1 cellular context compared by ENCODE assay signal in genomic region chr12:110694330-110694891, GRCh38.
TF ChIP-seq lines count a peak whose summit lies in the region.

No MANE protein-coding gene starts in this region.

TF ChIP-seq in H1, 55 proteins besides CTCF, POLR2A, EP300 and RAD21 (continued from another document):
- no peak for TF ChIP-seq KDM1A (IDR thresholded peaks at IDR 0.05; ENCODE audit: borderline replicate concordance, low read length)
- no peak for TF ChIP-seq HDAC2 (IDR thresholded peaks at IDR 0.05; ENCODE audit: borderline replicate concordance in 1 of 2, low read depth in 2 of 2, low read length in 2 of 2)
- TF ChIP-seq NANOG (IDR thresholded peaks at IDR 0.05; ENCODE audit: insufficient read depth, low read depth, low read length, poor library complexity, severe bottlenecking), result no peak
- no peak for TF ChIP-seq EGR1 (IDR thresholded peaks at IDR 0.05; ENCODE audit: borderline replicate concordance, low read depth, low read length)
- no peak for TF ChIP-seq SP1 (IDR thresholded peaks at IDR 0.05; ENCODE audit: low read depth, low read length)
- no peak for TF ChIP-seq POU5F1 (IDR thresholded peaks at IDR 0.05; ENCODE audit: low read depth, low read length)
- TF ChIP-seq, protein P1, sequence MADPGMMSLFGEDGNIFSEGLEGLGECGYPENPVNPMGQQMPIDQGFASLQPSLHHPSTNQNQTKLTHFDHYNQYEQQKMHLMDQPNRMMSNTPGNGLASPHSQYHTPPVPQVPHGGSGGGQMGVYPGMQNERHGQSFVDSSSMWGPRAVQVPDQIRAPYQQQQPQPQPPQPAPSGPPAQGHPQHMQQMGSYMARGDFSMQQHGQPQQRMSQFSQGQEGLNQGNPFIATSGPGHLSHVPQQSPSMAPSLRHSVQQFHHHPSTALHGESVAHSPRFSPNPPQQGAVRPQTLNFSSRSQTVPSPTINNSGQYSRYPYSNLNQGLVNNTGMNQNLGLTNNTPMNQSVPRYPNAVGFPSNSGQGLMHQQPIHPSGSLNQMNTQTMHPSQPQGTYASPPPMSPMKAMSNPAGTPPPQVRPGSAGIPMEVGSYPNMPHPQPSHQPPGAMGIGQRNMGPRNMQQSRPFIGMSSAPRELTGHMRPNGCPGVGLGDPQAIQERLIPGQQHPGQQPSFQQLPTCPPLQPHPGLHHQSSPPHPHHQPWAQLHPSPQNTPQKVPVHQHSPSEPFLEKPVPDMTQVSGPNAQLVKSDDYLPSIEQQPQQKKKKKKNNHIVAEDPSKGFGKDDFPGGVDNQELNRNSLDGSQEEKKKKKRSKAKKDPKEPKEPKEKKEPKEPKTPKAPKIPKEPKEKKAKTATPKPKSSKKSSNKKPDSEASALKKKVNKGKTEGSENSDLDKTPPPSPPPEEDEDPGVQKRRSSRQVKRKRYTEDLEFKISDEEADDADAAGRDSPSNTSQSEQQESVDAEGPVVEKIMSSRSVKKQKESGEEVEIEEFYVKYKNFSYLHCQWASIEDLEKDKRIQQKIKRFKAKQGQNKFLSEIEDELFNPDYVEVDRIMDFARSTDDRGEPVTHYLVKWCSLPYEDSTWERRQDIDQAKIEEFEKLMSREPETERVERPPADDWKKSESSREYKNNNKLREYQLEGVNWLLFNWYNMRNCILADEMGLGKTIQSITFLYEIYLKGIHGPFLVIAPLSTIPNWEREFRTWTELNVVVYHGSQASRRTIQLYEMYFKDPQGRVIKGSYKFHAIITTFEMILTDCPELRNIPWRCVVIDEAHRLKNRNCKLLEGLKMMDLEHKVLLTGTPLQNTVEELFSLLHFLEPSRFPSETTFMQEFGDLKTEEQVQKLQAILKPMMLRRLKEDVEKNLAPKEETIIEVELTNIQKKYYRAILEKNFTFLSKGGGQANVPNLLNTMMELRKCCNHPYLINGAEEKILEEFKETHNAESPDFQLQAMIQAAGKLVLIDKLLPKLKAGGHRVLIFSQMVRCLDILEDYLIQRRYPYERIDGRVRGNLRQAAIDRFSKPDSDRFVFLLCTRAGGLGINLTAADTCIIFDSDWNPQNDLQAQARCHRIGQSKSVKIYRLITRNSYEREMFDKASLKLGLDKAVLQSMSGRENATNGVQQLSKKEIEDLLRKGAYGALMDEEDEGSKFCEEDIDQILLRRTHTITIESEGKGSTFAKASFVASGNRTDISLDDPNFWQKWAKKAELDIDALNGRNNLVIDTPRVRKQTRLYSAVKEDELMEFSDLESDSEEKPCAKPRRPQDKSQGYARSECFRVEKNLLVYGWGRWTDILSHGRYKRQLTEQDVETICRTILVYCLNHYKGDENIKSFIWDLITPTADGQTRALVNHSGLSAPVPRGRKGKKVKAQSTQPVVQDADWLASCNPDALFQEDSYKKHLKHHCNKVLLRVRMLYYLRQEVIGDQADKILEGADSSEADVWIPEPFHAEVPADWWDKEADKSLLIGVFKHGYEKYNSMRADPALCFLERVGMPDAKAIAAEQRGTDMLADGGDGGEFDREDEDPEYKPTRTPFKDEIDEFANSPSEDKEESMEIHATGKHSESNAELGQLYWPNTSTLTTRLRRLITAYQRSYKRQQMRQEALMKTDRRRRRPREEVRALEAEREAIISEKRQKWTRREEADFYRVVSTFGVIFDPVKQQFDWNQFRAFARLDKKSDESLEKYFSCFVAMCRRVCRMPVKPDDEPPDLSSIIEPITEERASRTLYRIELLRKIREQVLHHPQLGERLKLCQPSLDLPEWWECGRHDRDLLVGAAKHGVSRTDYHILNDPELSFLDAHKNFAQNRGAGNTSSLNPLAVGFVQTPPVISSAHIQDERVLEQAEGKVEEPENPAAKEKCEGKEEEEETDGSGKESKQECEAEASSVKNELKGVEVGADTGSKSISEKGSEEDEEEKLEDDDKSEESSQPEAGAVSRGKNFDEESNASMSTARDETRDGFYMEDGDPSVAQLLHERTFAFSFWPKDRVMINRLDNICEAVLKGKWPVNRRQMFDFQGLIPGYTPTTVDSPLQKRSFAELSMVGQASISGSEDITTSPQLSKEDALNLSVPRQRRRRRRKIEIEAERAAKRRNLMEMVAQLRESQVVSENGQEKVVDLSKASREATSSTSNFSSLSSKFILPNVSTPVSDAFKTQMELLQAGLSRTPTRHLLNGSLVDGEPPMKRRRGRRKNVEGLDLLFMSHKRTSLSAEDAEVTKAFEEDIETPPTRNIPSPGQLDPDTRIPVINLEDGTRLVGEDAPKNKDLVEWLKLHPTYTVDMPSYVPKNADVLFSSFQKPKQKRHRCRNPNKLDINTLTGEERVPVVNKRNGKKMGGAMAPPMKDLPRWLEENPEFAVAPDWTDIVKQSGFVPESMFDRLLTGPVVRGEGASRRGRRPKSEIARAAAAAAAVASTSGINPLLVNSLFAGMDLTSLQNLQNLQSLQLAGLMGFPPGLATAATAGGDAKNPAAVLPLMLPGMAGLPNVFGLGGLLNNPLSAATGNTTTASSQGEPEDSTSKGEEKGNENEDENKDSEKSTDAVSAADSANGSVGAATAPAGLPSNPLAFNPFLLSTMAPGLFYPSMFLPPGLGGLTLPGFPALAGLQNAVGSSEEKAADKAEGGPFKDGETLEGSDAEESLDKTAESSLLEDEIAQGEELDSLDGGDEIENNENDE (IDR thresholded peaks at IDR 0.05; ENCODE audit: insufficient replicate concordance, low read length), result no peak
- TF ChIP-seq TCF12 (IDR thresholded peaks at IDR 0.05; ENCODE audit: low read depth, low read length), result no peak
- TF ChIP-seq SIRT6 (IDR thresholded peaks at IDR 0.05; ENCODE audit: low read length), result no peak
